Comparison of ENCODE assay signal across 8 cellular contexts in the genomic region with DNA sequence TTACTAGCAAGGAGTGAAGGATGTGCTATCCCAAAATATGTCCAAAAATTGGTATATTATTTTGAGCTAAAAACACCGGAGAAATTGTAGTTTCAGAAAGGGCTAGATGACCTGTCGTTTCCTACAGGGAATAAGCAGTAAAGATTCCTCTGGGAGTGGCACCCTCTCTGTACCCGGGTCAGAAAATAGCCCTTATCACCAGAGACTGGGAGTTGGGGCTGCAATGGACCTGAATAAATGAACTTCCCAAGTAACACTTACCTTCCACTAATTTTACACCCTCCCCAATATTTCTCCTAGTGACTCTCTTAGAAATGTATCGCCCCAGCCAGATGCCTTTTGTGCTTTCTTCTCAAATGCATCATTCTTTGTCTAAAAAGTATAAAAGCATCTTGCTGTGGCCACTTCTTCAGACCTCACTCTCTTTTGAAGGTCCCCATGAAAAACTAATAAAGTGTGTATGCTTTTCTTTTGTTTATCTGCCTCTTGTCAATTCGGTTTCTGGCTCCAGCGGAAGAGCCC. TPM values are rescaled to one million over a fixed set of nuclear protein-coding genes. Genes with fewer than 3 reads are reported as not detected.
A peak's percentile ranks its signal among the peaks of the same experiment; 100 is the strongest.
DNase-seq lines count a peak whose midpoint lies in the region; ATAC-seq and TF ChIP-seq lines count a peak whose summit lies in the region.

No MANE protein-coding gene starts in this region.

- no peak for DNase-seq in stimulated activated naive CD8-positive, alpha-beta T cell treated with anti-CD3 and anti-CD28 coated beads, Interleukin-15, Interleukin-2, amounts not matched to agents 100 U/mL and 50 U/mL, for 24 hours
- DNase-seq in mesendoderm: no peak
- no peak for DNase-seq in aorta
- no peak for DNase-seq in GDM1 (lab: John Stamatoyannopoulos, UW)

- H3K27me3 ChIP-seq in mesendoderm (ENCODE audit: insufficient read depth, low read length, poor library complexity): peaks cover 3% of the 10 kb centered on the region
- H3K27me3 ChIP-seq in aorta (ENCODE audit: control insufficient read depth in 1 of 2, insufficient read depth in 2 of 2, low read length in 1 of 2): no peaks in the 10 kb centered on the region

- H3K4me3 ChIP-seq in mesendoderm (ENCODE audit: low read length) (peak overlapping the region; percentile 79), aorta (ENCODE audit: low read length in 2 of 2) (peak overlapping the region; percentile 83 to 90)

- H3K36me3 ChIP-seq in mesendoderm (ENCODE audit: control insufficient read depth, insufficient read depth, low read length) (no peaks in the 10 kb centered on the region), aorta (ENCODE audit: control insufficient read depth in 1 of 2, insufficient read depth in 2 of 2, low read length in 1 of 2) (no peaks in the 10 kb centered on the region)

- H2BK5ac ChIP-seq in mesendoderm (ENCODE audit: low read length): no peak overlapping the region

- H2AK5ac ChIP-seq in mesendoderm (ENCODE audit: low read length): no peak overlapping the region

- H3K79me2 ChIP-seq in mesendoderm (ENCODE audit: control insufficient read depth, insufficient read depth, low read length): no peaks in the 10 kb centered on the region

- H2BK15ac ChIP-seq in mesendoderm (replicated peaks; ENCODE audit: low read depth): no peak overlapping the region

- no peak overlapping the region for H4K5ac ChIP-seq in mesendoderm (ENCODE audit: low read length)

- intact Hi-C loops in aorta (cut with DNase I): loop anchor here in 1 of 2 donors (5.0 kb wide), 2 partner anchors 50 to 85 kb away; a partner anchor contains a TSS

- no CpG with 5 or more reads among the region's 6 CpGs for WGBS in mesendoderm (ENCODE audit: extremely low coverage, insufficient coverage, low lambda C conversion rate)
- WGBS in aorta, 2 donors: 7 to 10% methylated on average over 6 of the region's 6 CpGs

- peak overlapping the region; percentile 97 for H3K56ac ChIP-seq in mesendoderm (ENCODE audit: low read length)

- peak overlapping the region; percentile 45 for H3K18ac ChIP-seq in mesendoderm (ENCODE audit: low read length)

- H3K27ac ChIP-seq in mesendoderm (ENCODE audit: low read depth, low read length): no peak overlapping the region
- peak overlapping the region; percentile 52 to 99 for H3K27ac ChIP-seq in aorta (ENCODE audit: low read depth in 1 of 2, low read length in 2 of 2)

- H4K8ac ChIP-seq in mesendoderm (ENCODE audit: low read depth, low read length): no peak overlapping the region

- H3K79me1 ChIP-seq in mesendoderm (ENCODE audit: low read length): peaks cover 1% of the 10 kb centered on the region

- peak overlapping the region; percentile 85 for H3K4me3 Mint-ChIP-seq in stimulated activated naive CD8-positive, alpha-beta T cell treated with anti-CD3 and anti-CD28 coated beads, Interleukin-15, Interleukin-2, amounts not matched to agents 100 ng/mL and 50 ng/mL, for 24 hours
- H3K4me3 Mint-ChIP-seq in brain: peak overlapping the region; percentile 84 to 89 (median 88)

- H3K4ac ChIP-seq in mesendoderm (ENCODE audit: low read depth, low read length): no peak overlapping the region

- H3K4me1 Mint-ChIP-seq in stimulated activated naive CD8-positive, alpha-beta T cell treated with anti-CD3 and anti-CD28 coated beads, Interleukin-15, Interleukin-2, amounts not matched to agents 100 ng/mL and 50 ng/mL, for 24 hours (ENCODE audit: low read depth): peaks cover 65% of the 10 kb centered on the region
- peaks cover 33% of the 10 kb centered on the region for H3K4me1 Mint-ChIP-seq in brain

- H3K36me3 Mint-ChIP-seq in stimulated activated naive CD8-positive, alpha-beta T cell treated with anti-CD3 and anti-CD28 coated beads, Interleukin-15, Interleukin-2, amounts not matched to agents 100 ng/mL and 50 ng/mL, for 24 hours (ENCODE audit: low read depth): peaks cover 17% of the 10 kb centered on the region
- H3K36me3 Mint-ChIP-seq in brain: peaks cover 3% of the 10 kb centered on the region

- H2BK120ac ChIP-seq in mesendoderm (ENCODE audit: low read depth, low read length): no peak overlapping the region

- H3K4me2 ChIP-seq in mesendoderm (ENCODE audit: low read length): peak overlapping the region; percentile 68

- H3K27ac Mint-ChIP-seq in stimulated activated naive CD8-positive, alpha-beta T cell treated with anti-CD3 and anti-CD28 coated beads, Interleukin-15, Interleukin-2, amounts not matched to agents 100 ng/mL and 50 ng/mL, for 24 hours: peak overlapping the region; percentile 93
- peak overlapping the region; percentile 77 to 94 (median 89) for H3K27ac Mint-ChIP-seq in brain

- H3K23ac ChIP-seq in mesendoderm (ENCODE audit: low read length): no peak overlapping the region

- TF ChIP-seq CTCF in brain (conservative IDR thresholded peaks at IDR 0.05): no peak

- no peaks in the 10 kb centered on the region for H3K9me3 ChIP-seq in aorta (ENCODE audit: control insufficient read depth, low read length)

- no peaks in the 10 kb centered on the region for H3K4me1 ChIP-seq in mesendoderm (ENCODE audit: control insufficient read depth, low read depth, low read length)
- H3K4me1 ChIP-seq in aorta (ENCODE audit: control insufficient read depth in 1 of 2, insufficient read depth in 2 of 2, low read length in 2 of 2): no peaks in the 10 kb centered on the region

- H3K9me3 Mint-ChIP-seq in stimulated activated naive CD8-positive, alpha-beta T cell treated with anti-CD3 and anti-CD28 coated beads, Interleukin-15, Interleukin-2, amounts not matched to agents 100 ng/mL and 50 ng/mL, for 24 hours: no peaks in the 10 kb centered on the region
- H3K9me3 Mint-ChIP-seq in brain: peaks cover 0 to 3% (median 0%) of the 10 kb centered on the region in 5 experiments

- ATAC-seq in stimulated activated naive CD8-positive, alpha-beta T cell treated with anti-CD3 and anti-CD28 coated beads, Interleukin-15, Interleukin-2, amounts not matched to agents 100 U/mL and 50 U/mL, for 24 hours: no peak
- ATAC-seq in aorta (ENCODE audit: low FRiP score) (no peak), HG02884 (IDR thresholded peaks at IDR 0.05; ENCODE audit: unreplicated experiment) (no peak), HG02870 (IDR thresholded peaks at IDR 0.05; ENCODE audit: unreplicated experiment) (no peak)

- peak overlapping the region; percentile 82 for H3K9ac ChIP-seq in mesendoderm (ENCODE audit: low read length)

- H3K27me3 Mint-ChIP-seq in stimulated activated naive CD8-positive, alpha-beta T cell treated with anti-CD3 and anti-CD28 coated beads, Interleukin-15, Interleukin-2, amounts not matched to agents 100 ng/mL and 50 ng/mL, for 24 hours: no peaks in the 10 kb centered on the region
- H3K27me3 Mint-ChIP-seq in brain: peaks cover 12% of the 10 kb centered on the region

RNA-seq across cellular contexts. Expression of a gene that starts 0.7 kb away (rescaled TPM):
- polyA plus RNA-seq in brain (ENCODE audit: insufficient read depth, low read depth, low replicate concordance) (31.4 TPM), aorta (10 to 100 TPM; 20.2 to 42.1 TPM)
- 15.7 TPM for polyA plus RNA-seq in mesendoderm (2013, experiment 1 of 2)
- 16.1 TPM for polyA plus RNA-seq in mesendoderm (2013, experiment 2 of 2)
- 10 to 100 TPM; 22.7 to 33.6 TPM for total RNA-seq in aorta

RNA-seq across cellular contexts. Expression of a gene that starts 49.5 kb away (rescaled TPM):
- polyA plus RNA-seq in brain (ENCODE audit: insufficient read depth, low read depth, low replicate concordance) (30.8 TPM), aorta (10 to 100 TPM; 43.0 to 66.5 TPM)
- polyA plus RNA-seq in mesendoderm (2013, experiment 1 of 2): 22.6 TPM
- polyA plus RNA-seq in mesendoderm (2013, experiment 2 of 2): 22.6 TPM
- total RNA-seq in aorta: 10 to 100 TPM; 55.3 to 63.4 TPM
